8 cellular contexts compared by ENCODE assay signal in the genomic region with DNA sequence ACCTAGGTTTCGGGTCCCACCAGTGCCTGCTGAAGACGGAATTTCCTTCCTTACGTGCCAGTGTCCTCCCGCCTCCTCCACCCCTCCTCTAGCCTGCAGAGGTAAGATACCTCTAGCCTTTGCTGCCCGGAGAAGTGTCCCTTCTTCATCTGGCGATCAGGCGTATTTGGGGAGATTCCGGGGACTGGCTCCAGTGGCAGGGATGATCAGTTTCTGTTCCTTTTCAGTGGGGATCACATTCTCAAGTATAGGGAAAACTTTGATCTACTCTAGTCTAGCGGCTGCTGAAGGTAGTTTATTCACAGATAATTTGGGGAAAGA. TPM values are rescaled to one million over a fixed set of nuclear protein-coding genes. Genes with fewer than 3 reads are reported as not detected.
DNase-seq lines count a peak whose midpoint lies in the region; ATAC-seq lines count a peak whose summit lies in the region.

No MANE protein-coding gene starts in this region.

- ATAC-seq in stimulated activated naive CD8-positive, alpha-beta T cell treated with anti-CD3 and anti-CD28 coated beads, Interleukin-15, amount 100 ng/mL, for 72 hours: no peak

- H3K9me3 Mint-ChIP-seq in IgD-negative memory B cell: no peaks in the 10 kb centered on the region
- no peaks in the 10 kb centered on the region for H3K9me3 Mint-ChIP-seq in activated naive CD8-positive, alpha-beta T cell treated with anti-CD3 and anti-CD28 coated beads for 36 hours
- H3K9me3 Mint-ChIP-seq in stimulated activated naive CD8-positive, alpha-beta T cell treated with anti-CD3 and anti-CD28 coated beads, Interleukin-15, amount 100 ng/mL, for 72 hours: no peaks in the 10 kb centered on the region

- H3K36me3 Mint-ChIP-seq in IgD-negative memory B cell: peaks cover 1% of the 10 kb centered on the region
- H3K36me3 Mint-ChIP-seq in activated naive CD8-positive, alpha-beta T cell treated with anti-CD3 and anti-CD28 coated beads for 36 hours: peaks cover 4% of the 10 kb centered on the region

- peak overlapping the region; percentile 42 to 93 (median 84) for H3K27ac Mint-ChIP-seq in IgD-negative memory B cell
- H3K27ac Mint-ChIP-seq in activated naive CD8-positive, alpha-beta T cell treated with anti-CD3 and anti-CD28 coated beads for 36 hours: peak overlapping the region; percentile 78
- peak overlapping the region; percentile 83 to 95 for H3K27ac Mint-ChIP-seq in stimulated activated naive CD8-positive, alpha-beta T cell treated with anti-CD3 and anti-CD28 coated beads, Interleukin-15, amount 100 ng/mL, for 72 hours

- peak overlapping the region; percentile 90 to 96 (median 92) for H3K4me3 Mint-ChIP-seq in IgD-negative memory B cell
- peak overlapping the region; percentile 88 for H3K4me3 Mint-ChIP-seq in activated naive CD8-positive, alpha-beta T cell treated with anti-CD3 and anti-CD28 coated beads for 36 hours
- peak overlapping the region; percentile 85 to 92 for H3K4me3 Mint-ChIP-seq in stimulated activated naive CD8-positive, alpha-beta T cell treated with anti-CD3 and anti-CD28 coated beads, Interleukin-15, amount 100 ng/mL, for 72 hours

- no peaks in the 10 kb centered on the region for H3K27me3 Mint-ChIP-seq in IgD-negative memory B cell
- no peaks in the 10 kb centered on the region for H3K27me3 Mint-ChIP-seq in activated naive CD8-positive, alpha-beta T cell treated with anti-CD3 and anti-CD28 coated beads for 36 hours
- H3K27me3 Mint-ChIP-seq in stimulated activated naive CD8-positive, alpha-beta T cell treated with anti-CD3 and anti-CD28 coated beads, Interleukin-15, amount 100 ng/mL, for 72 hours: no peaks in the 10 kb centered on the region

- DNase-seq in NCI-H524 (lab: John Stamatoyannopoulos, UW) (peak; percentile 7 to 27), NCI-H524 treated with DMSO at 0.1 percent for 48 hours (lab: John Stamatoyannopoulos, UW) (no peak), inferior parietal cortex (ENCODE audit: extremely low spot score) (peak; percentile 30), T1000 (lab: John Stamatoyannopoulos, UW) (no peak), ecto neural progenitor cell (ENCODE audit: low spot score) (no peak)
- no peak for DNase-seq in activated naive CD8-positive, alpha-beta T cell treated with anti-CD3 and anti-CD28 coated beads for 36 hours
- no peak for DNase-seq in stimulated activated naive CD8-positive, alpha-beta T cell treated with anti-CD3 and anti-CD28 coated beads, Interleukin-15, amount 100 ng/mL, for 72 hours

- H3K4me1 Mint-ChIP-seq in IgD-negative memory B cell: peaks cover 33 to 54% (median 38%) of the 10 kb centered on the region in 3 donors
- peaks cover 40% of the 10 kb centered on the region for H3K4me1 Mint-ChIP-seq in activated naive CD8-positive, alpha-beta T cell treated with anti-CD3 and anti-CD28 coated beads for 36 hours
- peaks cover 42% of the 10 kb centered on the region for H3K4me1 Mint-ChIP-seq in stimulated activated naive CD8-positive, alpha-beta T cell treated with anti-CD3 and anti-CD28 coated beads, Interleukin-15, amount 100 ng/mL, for 72 hours

RNA-seq across cellular contexts. Expression of a gene that starts 0.7 kb away (rescaled TPM):
- 61.1 TPM for polyA plus RNA-seq in IgD-negative memory B cell
- 10 to 100 TPM; 34.4 to 37.6 TPM for total RNA-seq in activated naive CD8-positive, alpha-beta T cell treated with anti-CD3 and anti-CD28 coated beads for 36 hours

Comparison
In these comparisons a context has a peak if more than half of its experiments do, and no peak if none do; other contexts are left out.
1. DNase-seq: peak in NCI-H524 (2 of 2) and inferior parietal cortex (single experiment); none in NCI-H524 treated with DMSO at 0.1 percent for 48 hours (single experiment), activated naive CD8-positive, alpha-beta T cell treated with anti-CD3 and anti-CD28 coated beads for 36 hours (single experiment), stimulated activated naive CD8-positive, alpha-beta T cell treated with anti-CD3 and anti-CD28 coated beads, Interleukin-15, amount 100 ng/mL, for 72 hours (0 of 2), T1000 (single experiment) and ecto neural progenitor cell (single experiment).
2. Peak in every context shown above with its lines, with median percentiles within 50 percentile points of each other: H3K27ac Mint-ChIP-seq and H3K4me3 Mint-ChIP-seq.